Comparison of ENCODE assay signal across 39 cellular contexts in the genomic region with DNA sequence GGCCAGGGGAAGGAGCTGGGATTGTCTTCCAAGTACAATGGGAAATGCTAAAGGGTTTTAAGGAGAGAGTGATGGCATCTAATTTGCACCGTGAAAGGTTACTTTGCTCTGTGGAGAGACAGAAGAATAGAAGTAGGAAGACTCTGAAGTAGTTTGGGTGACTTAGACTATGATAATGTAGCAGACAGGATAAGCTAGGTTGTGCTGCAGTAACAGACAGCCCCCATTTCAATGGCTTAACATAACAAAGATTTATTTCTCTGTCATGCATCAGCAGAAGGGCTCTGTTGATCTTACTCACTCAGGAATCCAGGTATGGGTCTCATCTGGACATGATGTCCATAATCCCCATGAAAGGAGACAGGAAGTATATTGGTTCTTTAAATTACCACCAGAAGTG. TPM values are rescaled to one million over a fixed set of nuclear protein-coding genes. Genes with fewer than 3 reads are reported as not detected.
"Had no signal": no experiment of that assay in that cellular context is flagged by ENCODE, and none has a peak within 500 bp of the region (broad histone marks: within the 10 kb centered on the region; RNA-seq: fewer than 3 reads in every experiment).

No MANE protein-coding gene starts in this region.

- H3K27me3 ChIP-seq: ascending aorta, cardiac muscle cell had no signal

- H3K9me3 Mint-ChIP-seq: activated B cell treated with CpG ODN at 0.5 μM for 24 hours; activated CD8-positive, alpha-beta T cell treated with anti-CD3 and anti-CD28 coated beads for 36 hours; activated naive CD4-positive, alpha-beta T cell treated with anti-CD3 and anti-CD28 coated beads, Interleukin-2, amount 50 U/mL, for 24 hours; activated naive CD8-positive, alpha-beta T cell treated with anti-CD3 and anti-CD28 coated beads, Interleukin-2, amount 50 U/mL, for 24 hours; activated T-helper 2 cell treated with anti-CD3 and anti-CD28 coated beads, Interferon-gamma antibody, Interleukin-2, Interleukin-4, amounts not matched to agents 10 μg/mL and 5 μg/mL and 100 μg/mL, durations not matched to agents 14 hours and 24 hours and 36 hours; central memory CD8-positive, alpha-beta T cell had no signal

- H3K9me3 ChIP-seq: ascending aorta had no signal

- H3K27ac Mint-ChIP-seq: activated B cell treated with CpG ODN at 0.5 μM for 24 hours; activated CD4-positive, alpha-beta memory T cell treated with anti-CD3 and anti-CD28 coated beads for 36 hours; activated CD4-positive, alpha-beta T cell treated with anti-CD3 and anti-CD28 coated beads, Interleukin-2, amount 10 ng/mL, durations not matched to agents 24 days and 14 days; activated CD8-positive, alpha-beta T cell treated with anti-CD3 and anti-CD28 coated beads for 36 hours; activated naive CD4-positive, alpha-beta T cell treated with anti-CD3 and anti-CD28 coated beads, Interleukin-2, amount 10 ng/mL, durations not matched to agents 7 days and 5 days; activated naive CD4-positive, alpha-beta T cell treated with anti-CD3 and anti-CD28 coated beads, Interleukin-2, amount 50 U/mL, for 24 hours; activated naive CD8-positive, alpha-beta T cell; activated naive CD8-positive, alpha-beta T cell treated with anti-CD3 and anti-CD28 coated beads, Interleukin-2, amount 10 ng/mL, durations not matched to agents 7 days and 5 days; activated naive CD8-positive, alpha-beta T cell treated with anti-CD3 and anti-CD28 coated beads, Interleukin-2, amount 50 U/mL, for 24 hours; activated T-helper 2 cell treated with anti-CD3 and anti-CD28 coated beads, Interferon-gamma antibody, Interleukin-2, Interleukin-4, amounts not matched to agents 10 μg/mL and 5 μg/mL and 100 μg/mL, durations not matched to agents 14 hours and 24 hours and 36 hours; brain; T-helper 1 cell treated with Interleukin-12 subunit alpha and Interleukin-12 subunit beta and Interleukin-4 antibody, amounts not matched to agents 30 μg/mL and 1 μg/mL, for 36 hours; T-helper 2 cell treated with Interferon-gamma antibody and Interleukin-4, amounts not matched to agents 5 μg/mL and 100 μg/mL, for 36 hours had no signal

- FAIRE-seq: bronchial epithelial cell, TTC549 had no signal

- H3K36me3 Mint-ChIP-seq: activated CD4-positive, alpha-beta memory T cell treated with anti-CD3 and anti-CD28 coated beads for 36 hours; activated naive CD4-positive, alpha-beta T cell treated with anti-CD3 and anti-CD28 coated beads, Interleukin-2, amount 10 ng/mL, durations not matched to agents 7 days and 5 days; activated naive CD4-positive, alpha-beta T cell treated with anti-CD3 and anti-CD28 coated beads, Interleukin-2, amount 50 U/mL, for 24 hours; activated naive CD8-positive, alpha-beta T cell; brain had no signal

- H3K4me1 Mint-ChIP-seq: activated B cell treated with CpG ODN at 0.5 μM for 24 hours; activated naive CD4-positive, alpha-beta T cell treated with anti-CD3 and anti-CD28 coated beads, Interleukin-2, amount 50 U/mL, for 24 hours; activated naive CD8-positive, alpha-beta T cell treated with anti-CD3 and anti-CD28 coated beads, Interleukin-2, amount 50 U/mL, for 24 hours; central memory CD8-positive, alpha-beta T cell had no signal

- H3K27ac ChIP-seq: ascending aorta, cardiac muscle cell, VCaP had no signal

- H3K36me3 ChIP-seq: ascending aorta, cardiac muscle cell had no signal

- DNase-seq: activated B cell treated with CpG ODN at 0.5 μM for 24 hours; activated CD4-positive, alpha-beta memory T cell treated with anti-CD3 and anti-CD28 coated beads for 36 hours; activated CD4-positive, alpha-beta T cell treated with anti-CD3 and anti-CD28 coated beads for 4 hours; activated CD4-positive, alpha-beta T cell treated with anti-CD3 and anti-CD28 coated beads, Interleukin-2, amount 10 ng/mL, durations not matched to agents 24 days and 14 days; activated CD4-positive, alpha-beta T cell treated with anti-CD3 and anti-CD28 coated beads, Interleukin-2, amount 50 U/mL, for 1 hour; activated CD4-positive, alpha-beta T cell treated with anti-CD3 and anti-CD28 coated beads, Interleukin-2, amount 50 U/mL, for 4 hours; activated CD4-positive, CD25-positive, alpha-beta regulatory T cell treated with anti-CD3 and anti-CD28 coated beads, Interleukin-2, amount 50 U/mL, for 72 hours; activated CD8-positive, alpha-beta memory T cell treated with anti-CD3 and anti-CD28 coated beads, Interleukin-2, amount 50 U/mL, for 4 hours; activated CD8-positive, alpha-beta T cell treated with anti-CD3 and anti-CD28 coated beads for 36 hours; activated effector memory CD4-positive, alpha-beta T cell treated with Interleukin-2 at 50 U/mL for 16 hours; activated gamma-delta T cell; activated naive CD4-positive, alpha-beta T cell treated with anti-CD3 and anti-CD28 coated beads, Interleukin-2, amount 10 ng/mL, durations not matched to agents 7 days and 5 days; activated naive CD4-positive, alpha-beta T cell treated with Interleukin-2 at 50 U/mL for 16 hours; activated naive CD8-positive, alpha-beta T cell treated with anti-CD3 and anti-CD28 coated beads, Interleukin-2, amount 10 ng/mL, durations not matched to agents 7 days and 5 days; activated naive CD8-positive, alpha-beta T cell treated with anti-CD3 and anti-CD28 coated beads, Interleukin-2, amount 50 U/mL, for 24 hours; activated T-cell treated with anti-CD3 and anti-CD28 coated beads for 4 hours; activated T-cell treated with anti-CD3 and anti-CD28 coated beads, Interleukin-2, amount 50 U/mL, for 1 hour; activated T-cell treated with anti-CD3 and anti-CD28 coated beads, Interleukin-2, amount 50 U/mL, for 48 hours; amygdala; anterior cingulate cortex; caudate nucleus; cerebellar nuclear complex; T-helper 1 cell; T-helper 2 cell; T-helper 9 cell had no signal

- H3K4me1 ChIP-seq: ascending aorta had no signal

- ATAC-seq: activated CD8-positive, alpha-beta T cell treated with anti-CD3 and anti-CD28 coated beads for 36 hours; activated naive CD8-positive, alpha-beta T cell treated with anti-CD3 and anti-CD28 coated beads, Interleukin-2, amount 50 U/mL, for 24 hours had no signal

- H3K4me3 Mint-ChIP-seq: activated B cell treated with CpG ODN at 0.5 μM for 24 hours; activated CD4-positive, alpha-beta memory T cell treated with anti-CD3 and anti-CD28 coated beads for 36 hours; activated CD4-positive, alpha-beta T cell treated with anti-CD3 and anti-CD28 coated beads, Interleukin-2, amount 10 ng/mL, durations not matched to agents 24 days and 14 days; activated CD8-positive, alpha-beta T cell treated with anti-CD3 and anti-CD28 coated beads for 36 hours; activated naive CD4-positive, alpha-beta T cell treated with anti-CD3 and anti-CD28 coated beads, Interleukin-2, amount 10 ng/mL, durations not matched to agents 7 days and 5 days; activated naive CD4-positive, alpha-beta T cell treated with anti-CD3 and anti-CD28 coated beads, Interleukin-2, amount 50 U/mL, for 24 hours; activated naive CD8-positive, alpha-beta T cell; activated naive CD8-positive, alpha-beta T cell treated with anti-CD3 and anti-CD28 coated beads, Interleukin-2, amount 10 ng/mL, durations not matched to agents 7 days and 5 days; activated naive CD8-positive, alpha-beta T cell treated with anti-CD3 and anti-CD28 coated beads, Interleukin-2, amount 50 U/mL, for 24 hours; brain; central memory CD8-positive, alpha-beta T cell; T-helper 1 cell treated with Interleukin-12 subunit alpha and Interleukin-12 subunit beta and Interleukin-4 antibody, amounts not matched to agents 30 μg/mL and 1 μg/mL, for 36 hours; T-helper 2 cell treated with Interferon-gamma antibody and Interleukin-4, amounts not matched to agents 5 μg/mL and 100 μg/mL, for 36 hours had no signal

- H3K4me3 ChIP-seq: ascending aorta, cardiac muscle cell had no signal

RNA-seq across cellular contexts. Expression of a gene that starts 26.4 kb away (rescaled TPM):
- total RNA-seq: ascending aorta, bronchial epithelial cell, cardiac muscle cell, chondrocyte had no signal
- polyA plus RNA-seq: cardiac muscle cell had no signal

RNA-seq across cellular contexts. Expression of a gene that starts 33.3 kb away (rescaled TPM):
- total RNA-seq: activated B cell treated with CpG ODN at 0.5 μM for 24 hours; activated CD4-positive, alpha-beta memory T cell treated with anti-CD3 and anti-CD28 coated beads for 36 hours; activated CD8-positive, alpha-beta memory T cell treated with anti-CD3 and anti-CD28 coated beads for 36 hours; activated CD8-positive, alpha-beta T cell treated with anti-CD3 and anti-CD28 coated beads for 36 hours; activated naive CD8-positive, alpha-beta T cell treated with anti-CD3 and anti-CD28 coated beads, Interleukin-2, amount 10 ng/mL, durations not matched to agents 7 days and 5 days had no signal

RNA-seq across cellular contexts. Expression of a gene that starts 52.5 kb away (rescaled TPM):
- total RNA-seq: activated B cell treated with CpG ODN at 0.5 μM for 24 hours; activated CD4-positive, alpha-beta memory T cell treated with anti-CD3 and anti-CD28 coated beads for 36 hours; activated CD4-positive, alpha-beta T cell treated with anti-CD3 and anti-CD28 coated beads, Interleukin-2, amount 10 ng/mL, durations not matched to agents 24 days and 14 days; activated CD8-positive, alpha-beta memory T cell treated with anti-CD3 and anti-CD28 coated beads for 36 hours; activated CD8-positive, alpha-beta T cell treated with anti-CD3 and anti-CD28 coated beads for 36 hours; activated naive CD8-positive, alpha-beta T cell treated with anti-CD3 and anti-CD28 coated beads, Interleukin-2, amount 10 ng/mL, durations not matched to agents 7 days and 5 days; activated T-helper 2 cell treated with anti-CD3 and anti-CD28 coated beads, Interferon-gamma antibody, Interleukin-2, Interleukin-4, amounts not matched to agents 10 μg/mL and 5 μg/mL and 100 μg/mL, durations not matched to agents 14 hours and 24 hours and 36 hours; ascending aorta; bronchial epithelial cell; cardiac muscle cell; chondrocyte had no signal
- polyA plus RNA-seq: cardiac muscle cell had no signal
